Comparison of ENCODE assay signal across 18 cellular contexts in genomic region chr12:122028165-122028591, GRCh38. TPM values are rescaled to one million over a fixed set of nuclear protein-coding genes. Genes with fewer than 3 reads are reported as not detected.
DNase-seq lines count a peak whose midpoint lies in the region; ATAC-seq, FAIRE-seq and TF ChIP-seq lines count a peak whose summit lies in the region.
"Had no signal": no experiment of that assay in that cellular context is flagged by ENCODE, and none has a peak within 500 bp of the region (broad histone marks: within the 10 kb centered on the region; RNA-seq: fewer than 3 reads in every experiment).

No MANE protein-coding gene starts in this region.

- no peak for TF ChIP-seq CTCF in DND-41 (IDR thresholded peaks at IDR 0.05; ENCODE audit: borderline replicate concordance, extremely low read depth, low read length, poor library complexity, severe bottlenecking)
- no peak for TF ChIP-seq CTCF in neural progenitor cell (IDR thresholded peaks at IDR 0.05)

- H3K27me3 ChIP-seq in DND-41 (ENCODE audit: insufficient read depth, low read length, poor library complexity), result no peaks in the 10 kb centered on the region
- H3K27me3 ChIP-seq in small intestine (ENCODE audit: control insufficient read depth in 2 of 2, insufficient read depth in 2 of 2, low read length in 2 of 2), result no peaks in the 10 kb centered on the region
- no peaks in the 10 kb centered on the region for H3K27me3 ChIP-seq in neural progenitor cell
- H3K27me3 ChIP-seq: cardiac muscle cell, Peyer's patch had no signal

- H3K9me3 Mint-ChIP-seq in central memory CD8-positive, alpha-beta T cell, result no peaks in the 10 kb centered on the region
- H3K9me3 Mint-ChIP-seq in naive B cell (no peaks in the 10 kb centered on the region), neural progenitor cell (peaks cover 4% of the 10 kb centered on the region)
- H3K9me3 Mint-ChIP-seq: activated CD4-positive, alpha-beta memory T cell treated with anti-CD3 and anti-CD28 coated beads, Interleukin-2, amount 10 ng/mL, durations not matched to agents 7 days and 5 days had no signal

- H3K4me1 Mint-ChIP-seq in central memory CD8-positive, alpha-beta T cell, result peaks cover 18% of the 10 kb centered on the region
- H3K4me1 Mint-ChIP-seq in naive B cell (peaks cover 47 to 89% (median 86%) of the 10 kb centered on the region in 3 donors), neural progenitor cell (peaks cover 22% of the 10 kb centered on the region)

- peaks cover 47% of the 10 kb centered on the region for H3K36me3 ChIP-seq in DND-41 (ENCODE audit: insufficient read depth, low read length)
- no peaks in the 10 kb centered on the region for H3K36me3 ChIP-seq in small intestine (ENCODE audit: control insufficient read depth in 2 of 2, insufficient read depth in 2 of 2, low read length in 2 of 2)
- no peaks in the 10 kb centered on the region for H3K36me3 ChIP-seq in neural progenitor cell
- H3K36me3 ChIP-seq: cardiac muscle cell, Peyer's patch had no signal

- H3K9ac ChIP-seq in DND-41 (ENCODE audit: low read depth, low read length) (peak overlapping the region; percentile 4; the same call in 1 of the 2 replicates), neural progenitor cell (no peak overlapping the region)

- no peak for FAIRE-seq in RCC 7860 (lab: Jason Lieb, UNC)
- no peak for FAIRE-seq in small intestine (lab: Jason Lieb, UNC)
- FAIRE-seq: G401.6 had no signal

- peaks cover 5% of the 10 kb centered on the region for H3F3A ChIP-seq in neural progenitor cell (ENCODE audit: low read depth)

- H4K20me1 ChIP-seq in DND-41 (ENCODE audit: insufficient read depth, low read length) (peaks cover 82% of the 10 kb centered on the region), neural progenitor cell (ENCODE audit: low read depth) (peaks cover 99% of the 10 kb centered on the region)

- H3K27ac Mint-ChIP-seq in central memory CD8-positive, alpha-beta T cell (ENCODE audit: low read depth), result no peak overlapping the region
- H3K27ac Mint-ChIP-seq in naive B cell, result peak overlapping the region in 3 of 6 donors; percentile 82 to 95 (median 86)
- H3K27ac Mint-ChIP-seq in neural progenitor cell, result no peak overlapping the region
- H3K27ac Mint-ChIP-seq: activated CD4-positive, alpha-beta memory T cell treated with anti-CD3 and anti-CD28 coated beads, Interleukin-2, amount 10 ng/mL, durations not matched to agents 7 days and 5 days had no signal

- 77 to 89% (median 87%) methylated on average over 8 of the region's 8 CpGs for WGBS in small intestine, 3 donors

- H3K27me3 Mint-ChIP-seq in central memory CD8-positive, alpha-beta T cell, result peaks cover 21% of the 10 kb centered on the region
- H3K27me3 Mint-ChIP-seq in naive B cell, result no peaks in the 10 kb centered on the region
- H3K27me3 Mint-ChIP-seq in neural progenitor cell (ENCODE audit: insufficient read depth, low read depth), result peaks cover 13% of the 10 kb centered on the region

- H3K4me3 ChIP-seq in DND-41 (ENCODE audit: low read depth in 1 of 2, low read length in 2 of 2) (no peak overlapping the region), small intestine (ENCODE audit: low read depth in 1 of 2, low read length in 2 of 2) (no peak overlapping the region), neural progenitor cell (no peak overlapping the region)
- H3K4me3 ChIP-seq: cardiac muscle cell, mucosa of descending colon, Peyer's patch had no signal

- peaks cover 100% of the 10 kb centered on the region for H3K79me2 ChIP-seq in DND-41 (ENCODE audit: insufficient read depth, low read length)
- peaks cover 97% of the 10 kb centered on the region for H3K79me2 ChIP-seq in neural progenitor cell (ENCODE audit: low read depth)

- H3K9me3 ChIP-seq in DND-41 (ENCODE audit: insufficient read depth, low read length, severe bottlenecking) (no peaks in the 10 kb centered on the region), small intestine (ENCODE audit: control insufficient read depth, low read depth) (no peaks in the 10 kb centered on the region), neural progenitor cell (ENCODE audit: low read depth) (no peaks in the 10 kb centered on the region)
- H3K9me3 ChIP-seq: mucosa of descending colon, Peyer's patch had no signal

- ATAC-seq in DND-41 (ENCODE audit: insufficient read depth, low read depth) (no peak), naive B cell (ENCODE audit: low read depth in 2 of 2) (no peak)
- ATAC-seq in central memory CD8-positive, alpha-beta T cell (replicated peaks; ENCODE audit: extremely low read depth, poor library complexity, severe bottlenecking), result no peak
- ATAC-seq: mucosa of descending colon; stimulated activated naive CD8-positive, alpha-beta T cell treated with anti-CD3 and anti-CD28 coated beads, Interleukin-15, Interleukin-2, amounts not matched to agents 100 U/mL and 50 U/mL, for 24 hours had no signal

- H2AFZ ChIP-seq in DND-41 (ENCODE audit: low read depth, low read length) (no peak overlapping the region), neural progenitor cell (replicated peaks) (no peak overlapping the region)

- H3K4me1 ChIP-seq in DND-41 (ENCODE audit: insufficient read depth, low read length) (peaks cover 40% of the 10 kb centered on the region), small intestine (ENCODE audit: control insufficient read depth in 2 of 2, insufficient read depth in 1 of 2, low read depth in 1 of 2, low read length in 1 of 2) (peaks cover 0 to 3% of the 10 kb centered on the region in 2 donors), neural progenitor cell (peaks cover 9% of the 10 kb centered on the region)

- H3K36me3 Mint-ChIP-seq in central memory CD8-positive, alpha-beta T cell (ENCODE audit: insufficient read depth), result peaks cover under 1% of the 10 kb centered on the region
- H3K36me3 Mint-ChIP-seq in naive B cell, result no peaks in the 10 kb centered on the region
- peaks cover 4% of the 10 kb centered on the region for H3K36me3 Mint-ChIP-seq in neural progenitor cell

- H3K4me3 Mint-ChIP-seq in central memory CD8-positive, alpha-beta T cell, result peak overlapping the region; percentile 53
- H3K4me3 Mint-ChIP-seq in naive B cell (peak overlapping the region in 6 of 8 donors; percentile 37 to 83 (median 68)), neural progenitor cell (no peak overlapping the region)
- H3K4me3 Mint-ChIP-seq: activated CD4-positive, alpha-beta memory T cell treated with anti-CD3 and anti-CD28 coated beads, Interleukin-2, amount 10 ng/mL, durations not matched to agents 7 days and 5 days had no signal

- H3K27ac ChIP-seq in DND-41 (ENCODE audit: low read length) (peak overlapping the region; percentile 27), small intestine (ENCODE audit: low read depth in 1 of 2, low read length in 1 of 2) (no peak overlapping the region), neural progenitor cell (no peak overlapping the region)
- H3K27ac ChIP-seq: cardiac muscle cell, Peyer's patch had no signal

- H3K4me2 ChIP-seq in DND-41 (ENCODE audit: insufficient read depth, low read length) (peak overlapping the region; percentile 7; the same call in 1 of the 2 replicates), neural progenitor cell (no peak overlapping the region)

- DNase-seq in DND-41, result no peak
- peak; percentile 92 for DNase-seq in NCI-H69 (lab: John Stamatoyannopoulos, UW)
- DNase-seq in central memory CD8-positive, alpha-beta T cell (ENCODE audit: low spot score in 2 of 2), result no peak
- DNase-seq in naive B cell, result no peak
- DNase-seq in RCC 7860 (ENCODE audit: low spot score), result no peak
- no peak for DNase-seq in small intestine
- DNase-seq in stimulated activated CD8-positive, alpha-beta memory T cell treated with anti-CD3 and anti-CD28 coated beads, Interleukin-4, amount 100 ng/mL, for 48 hours, result no peak
- DNase-seq in neural progenitor cell (ENCODE audit: low spot score), result no peak
- DNase-seq: activated CD4-positive, alpha-beta memory T cell treated with anti-CD3 and anti-CD28 coated beads, Interleukin-2, amount 10 ng/mL, durations not matched to agents 7 days and 5 days; activated gamma-delta T cell treated with Interleukin-2 at 50 U/mL for 16 hours; erythroblast; mucosa of descending colon; Peyer's patch; stimulated activated CD4-positive, alpha-beta T cell treated with anti-CD3 and anti-CD28 coated beads, Interleukin-4, amount 100 ng/mL, for 1 hour; stimulated activated naive CD8-positive, alpha-beta T cell treated with anti-CD3 and anti-CD28 coated beads, Interleukin-15, Interleukin-2, amounts not matched to agents 100 U/mL and 50 U/mL, for 24 hours; T-helper 9 cell had no signal

RNA-seq across cellular contexts. Expression of gene BCL7A, which starts 6.5 kb away (rescaled TPM):
- polyA plus RNA-seq in naive B cell (ENCODE audit: low read depth in 6 of 6) (100 to 1,000 TPM in 3 of 6 donors, 10 to 100 TPM in 3; 65.2 to 135 (median 87.0) TPM), small intestine (1 to 10 TPM in 2 of 3 donors, under 1 TPM in 1; 0.22 to 5.4 (median 1.4) TPM)
- 22.1 and 41.3 TPM in 2 replicates for total RNA-seq in neural progenitor cell (ENCODE audit: low replicate concordance)

RNA-seq across cellular contexts. Expression of gene MLXIP, which starts 50.4 kb away (rescaled TPM):
- polyA plus RNA-seq in naive B cell (ENCODE audit: low read depth in 6 of 6) (10 to 100 TPM in 4 of 6 donors, 1 to 10 TPM in 2; 8.5 to 30.4 (median 11.0) TPM), small intestine (10 to 100 TPM in 1 of 3 donors, 1 to 10 TPM in 2; 8.5 to 55.0 (median 8.6) TPM)
- 1.9 and 4.3 TPM in 2 replicates for total RNA-seq in neural progenitor cell (ENCODE audit: low replicate concordance)

Comparison
In these comparisons a context has a peak if more than half of its experiments do, and no peak if none do; other contexts are left out.
1. RNA of gene BCL7A, which starts 6.5 kb away (polyA plus RNA-seq): 65.2 to 135 TPM in naive B cell; 0.22 to 5.4 TPM in small intestine; every median in the first group is over 10 times any median in the second.